In genomic region chr5:142011572-142012185, GRCh38 we compare ENCODE assay signal across 10 cellular contexts. TPM values are rescaled to one million over a fixed set of nuclear protein-coding genes. Genes with fewer than 3 reads are reported as not detected.
DNase-seq lines count a peak whose midpoint lies in the region; ATAC-seq lines count a peak whose summit lies in the region.
"Had no signal": no experiment of that assay in that cellular context is flagged by ENCODE, and none has a peak within 500 bp of the region (broad histone marks: within the 10 kb centered on the region; RNA-seq: fewer than 3 reads in every experiment).

No MANE protein-coding gene starts in this region.

- peaks cover 42% of the 10 kb centered on the region for H3K4me1 ChIP-seq in ACC112 (ENCODE audit: control insufficient read depth, insufficient read depth, low read length, unreplicated experiment)

- no peak for ATAC-seq in naive B cell (ENCODE audit: low read depth in 2 of 2)
- ATAC-seq in GM19035 (IDR thresholded peaks at IDR 0.05; ENCODE audit: unreplicated experiment): no peak
- ATAC-seq in activated CD4-positive, CD25-positive, alpha-beta regulatory T cell treated with anti-CD3 and anti-CD28 coated beads, Interleukin-2, amount 50 U/mL, for 24 hours: no peak
- no peak for ATAC-seq in GM21529 (IDR thresholded peaks at IDR 0.05; ENCODE audit: unreplicated experiment)

- H3K27me3 ChIP-seq in ACC112 (ENCODE audit: insufficient read depth, low read length): no peaks in the 10 kb centered on the region
- no peaks in the 10 kb centered on the region for H3K27me3 ChIP-seq in MG63
- H3K27me3 ChIP-seq: upper lobe of left lung had no signal

- H3K4me1 Mint-ChIP-seq in naive B cell: peaks cover 17 to 49% (median 27%) of the 10 kb centered on the region in 3 donors

- no peaks in the 10 kb centered on the region for H3K36me3 Mint-ChIP-seq in naive B cell

- no peaks in the 10 kb centered on the region for H3K9me3 Mint-ChIP-seq in naive B cell

- H3K9me3 ChIP-seq in MG63: no peaks in the 10 kb centered on the region
- H3K9me3 ChIP-seq: upper lobe of left lung had no signal

- peaks cover 0 to 36% (median 11%) of the 10 kb centered on the region in 3 donors for H3K27me3 Mint-ChIP-seq in naive B cell

- peak overlapping the region; percentile 80 for H3K4me3 ChIP-seq in ACC112 (ENCODE audit: low read depth, low read length)
- peak overlapping the region; percentile 73 for H3K4me3 ChIP-seq in MG63

- H3K36me3 ChIP-seq in ACC112 (ENCODE audit: insufficient read depth, low read length) (peaks cover 3% of the 10 kb centered on the region; the same call in 1 of the 2 replicates), MG63 (peaks cover 32% of the 10 kb centered on the region)

- peak overlapping the region; percentile 26 to 89 (median 82) for H3K4me3 Mint-ChIP-seq in naive B cell

- H3K27ac Mint-ChIP-seq in naive B cell: peak overlapping the region in 2 of 6 donors; percentile 38 to 66

- H3K27ac ChIP-seq in ACC112 (ENCODE audit: low read depth, low read length): no peak overlapping the region
- peak overlapping the region; percentile 47 for H3K27ac ChIP-seq in cingulate gyrus (ENCODE audit: low read depth, low read length)

- no peak overlapping the region for H2AFZ ChIP-seq in ACC112 (ENCODE audit: low read length, unreplicated experiment)

- DNase-seq in MG63: no peak
- no peak for DNase-seq in naive B cell
- DNase-seq in T-helper 9 cell: no peak

- H3K79me2 ChIP-seq in ACC112 (ENCODE audit: control insufficient read depth, insufficient read depth, low read length, unreplicated experiment): no peaks in the 10 kb centered on the region

RNA-seq across cellular contexts. Expression of gene GNPDA1, which starts 1.1 kb away (rescaled TPM):
- 57.4 and 67.5 TPM in 2 replicates for total RNA-seq in MG63 (2014; rRNA removed; shearing (Covaris generic); ENCODE audit: low replicate concordance)
- polyA plus RNA-seq in naive B cell (ENCODE audit: low read depth in 6 of 6): 1 to 10 TPM; 4.5 to 9.9 (median 6.2) TPM

RNA-seq across cellular contexts. Expression of gene RNF14, which starts 42.8 kb away (rescaled TPM):
- 93.3 and 167 TPM in 2 replicates for total RNA-seq in MG63 (2014; rRNA removed; shearing (Covaris generic); ENCODE audit: low replicate concordance)
- 10 to 100 TPM; 19.8 to 38.6 (median 34.6) TPM for polyA plus RNA-seq in naive B cell (ENCODE audit: low read depth in 6 of 6)

RNA-seq across cellular contexts. Expression of gene PCDH12, which starts 53.7 kb away (rescaled TPM):
- 8.4 TPM in 1 of 2 replicates, not detected in the other for total RNA-seq in MG63 (2014; rRNA removed; shearing (Covaris generic); ENCODE audit: low replicate concordance)
- under 1 TPM in 5 of 6 donors, not detected in 1; 0.09 to 0.29 (median 0.20) TPM for polyA plus RNA-seq in naive B cell (ENCODE audit: low read depth in 6 of 6)
- total RNA-seq: Daoy had no signal
